17 cellular contexts compared by ENCODE assay signal in the genomic region with DNA sequence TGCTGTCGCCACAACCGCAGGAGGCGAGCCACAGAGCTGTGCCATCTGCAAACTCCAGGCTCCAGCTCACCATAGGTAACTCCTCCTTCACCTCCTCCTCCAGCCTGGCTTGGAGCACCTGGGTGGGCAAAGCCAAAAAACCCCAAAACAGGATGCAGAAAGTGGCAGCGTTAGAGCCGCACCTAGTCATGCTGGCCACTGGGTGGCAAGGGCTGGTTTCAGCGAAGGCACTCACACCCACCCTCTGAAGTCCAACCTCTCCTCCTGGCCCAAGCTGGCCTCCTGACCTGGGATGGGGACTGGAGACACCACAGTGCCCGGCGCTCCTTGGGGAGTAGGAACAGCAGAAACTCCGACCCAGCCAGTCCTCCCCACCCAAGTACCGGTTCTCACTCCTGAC. TPM values are rescaled to one million over a fixed set of nuclear protein-coding genes. Genes with fewer than 3 reads are reported as not detected.
DNase-seq lines count a peak whose midpoint lies in the region; ATAC-seq and TF ChIP-seq lines count a peak whose summit lies in the region.
"Had no signal": no experiment of that assay in that cellular context is flagged by ENCODE, and none has a peak within 500 bp of the region (broad histone marks: within the 10 kb centered on the region; RNA-seq: fewer than 3 reads in every experiment).

No MANE protein-coding gene starts in this region.

- H3K79me1 ChIP-seq in H9 (ENCODE audit: insufficient read depth, low read depth, low read length, poor library complexity, severe bottlenecking) (no peaks in the 10 kb centered on the region), mesendoderm (ENCODE audit: low read length) (no peaks in the 10 kb centered on the region)

- WGBS in H9 (ENCODE audit: extremely low coverage, insufficient read length, low lambda C conversion rate) = no CpG with 5 or more reads among the region's 10 CpGs
- WGBS in mesendoderm (ENCODE audit: extremely low coverage, insufficient coverage, low lambda C conversion rate) = no CpG with 5 or more reads among the region's 10 CpGs

- no peak overlapping the region for H2AK5ac ChIP-seq in H9 (ENCODE audit: insufficient read length, low read length)
- no peak overlapping the region for H2AK5ac ChIP-seq in mesendoderm (ENCODE audit: low read length)

- H3K4me1 ChIP-seq in BE2C = no peaks in the 10 kb centered on the region
- peaks cover 3% of the 10 kb centered on the region; the same call in 1 of the 2 replicates for H3K4me1 ChIP-seq in H9 (ENCODE audit: insufficient read depth, low read length)
- no peaks in the 10 kb centered on the region for H3K4me1 ChIP-seq in mesendoderm (ENCODE audit: control insufficient read depth, low read depth, low read length)

- no peaks in the 10 kb centered on the region for H3K27me3 Mint-ChIP-seq in H9 (ENCODE audit: low read depth)

- H4K20me1 ChIP-seq in H9 (ENCODE audit: control insufficient read depth, insufficient read depth, insufficient read length) = no peaks in the 10 kb centered on the region
- H4K20me1 ChIP-seq: BLaER1 treated with 17β-estradiol and CSF1 and Interleukin-3, amounts not matched to agents 10 nM and 100 nM had no signal

- H3K27me3 ChIP-seq in BE2C (no peaks in the 10 kb centered on the region), H9 (ENCODE audit: insufficient read depth, low read length) (no peaks in the 10 kb centered on the region), WERI-Rb-1 (ENCODE audit: insufficient read depth, low read depth, severe bottlenecking) (no peaks in the 10 kb centered on the region), mesendoderm (ENCODE audit: insufficient read depth, low read length, poor library complexity) (no peaks in the 10 kb centered on the region)
- H3K27me3 ChIP-seq: BLaER1 treated with 17β-estradiol and CSF1 and Interleukin-3, amounts not matched to agents 10 nM and 100 nM had no signal

- no peak overlapping the region for H4K5ac ChIP-seq in H9 (ENCODE audit: insufficient read length, low read depth, low read length)
- no peak overlapping the region for H4K5ac ChIP-seq in mesendoderm (ENCODE audit: low read length)

- TF ChIP-seq POLR2A in erythroblast (IDR thresholded peaks at IDR 0.05; ENCODE audit: low read length) = no peak

- DNase-seq in BE2C (peak; percentile 19), H9 (peak; percentile 51), WERI-Rb-1 (no peak), mesendoderm (peak; percentile 5), kidney glomerular epithelial cell (lab: John Stamatoyannopoulos, UW) (no peak), erythroblast (lab: John Stamatoyannopoulos, UW) (no peak), SW 1271 (lab: John Stamatoyannopoulos, UW) (no peak)
- DNase-seq: DMS79 treated with DMSO at 0.1 percent for 48 hours, NCI-H1417, NCI-H187 treated with DMSO at 0.1 percent for 48 hours, NCI-H345, NCI-H526 had no signal

- H3K4me3 ChIP-seq in BE2C (ENCODE audit: low read depth, low read length) (peak overlapping the region; percentile 83), WERI-Rb-1 (ENCODE audit: low read depth, low read length) (no peak overlapping the region), mesendoderm (ENCODE audit: low read length) (no peak overlapping the region)
- H3K4me3 ChIP-seq: BLaER1 treated with 17β-estradiol and CSF1 and Interleukin-3, amounts not matched to agents 10 nM and 100 nM; SK-N-MC had no signal

- H4K91ac ChIP-seq in H9 (ENCODE audit: insufficient read length, low read depth, low read length) = no peak overlapping the region

- peaks cover 16% of the 10 kb centered on the region for H3K36me3 ChIP-seq in BE2C
- H3K36me3 ChIP-seq in WERI-Rb-1 = no peaks in the 10 kb centered on the region
- no peaks in the 10 kb centered on the region for H3K36me3 ChIP-seq in mesendoderm (ENCODE audit: control insufficient read depth, insufficient read depth, low read length)
- H3K36me3 ChIP-seq: BLaER1 treated with 17β-estradiol and CSF1 and Interleukin-3, amounts not matched to agents 10 nM and 100 nM had no signal

- H4K8ac ChIP-seq in H9 (replicated peaks; ENCODE audit: insufficient read length, low read depth, low read length) = no peak overlapping the region
- no peak overlapping the region for H4K8ac ChIP-seq in mesendoderm (ENCODE audit: low read depth, low read length)

- H3K4me3 Mint-ChIP-seq in H9 = peak overlapping the region in 1 of 2 experiments; percentile 73; a peak in 2 of 5 replicates

- no peaks in the 10 kb centered on the region; a peak in 3 of 7 replicates for H3K36me3 Mint-ChIP-seq in H9 (ENCODE audit: insufficient read depth in 1 of 3, low read depth in 3 of 3)

- H3K14ac ChIP-seq in H9 (ENCODE audit: insufficient read depth, low read length) = no peak overlapping the region

- H2BK5ac ChIP-seq in H9 (ENCODE audit: insufficient read length, low read length) (no peak overlapping the region), mesendoderm (ENCODE audit: low read length) (no peak overlapping the region)

- H2BK15ac ChIP-seq in H9 (ENCODE audit: low read depth, low read length) (no peak overlapping the region), mesendoderm (replicated peaks; ENCODE audit: low read depth) (no peak overlapping the region)

- no peak overlapping the region for H2BK12ac ChIP-seq in H9 (ENCODE audit: insufficient read length, low read depth, low read length)

- no peak overlapping the region for H3K27ac ChIP-seq in H9 (ENCODE audit: insufficient read length, low read depth, low read length)
- H3K27ac ChIP-seq in WERI-Rb-1 = no peak overlapping the region
- H3K27ac ChIP-seq in mesendoderm (ENCODE audit: low read depth, low read length) = no peak overlapping the region
- H3K27ac ChIP-seq: BLaER1 treated with 17β-estradiol and CSF1 and Interleukin-3, amounts not matched to agents 10 nM and 100 nM; HL-60; SK-N-MC had no signal

- H3K4ac ChIP-seq in H9 (ENCODE audit: low read depth, low read length) (no peak overlapping the region), mesendoderm (ENCODE audit: low read depth, low read length) (no peak overlapping the region)

- no peak for ATAC-seq in HG02623 (IDR thresholded peaks at IDR 0.05; ENCODE audit: unreplicated experiment)
- ATAC-seq: Right ventricle myocardium inferior had no signal

- H3K56ac ChIP-seq in H9 (ENCODE audit: insufficient read length, low read depth, low read length) (no peak overlapping the region), mesendoderm (ENCODE audit: low read length) (no peak overlapping the region)

- H3K4me1 Mint-ChIP-seq in H9 = peaks cover 22 to 40% of the 10 kb centered on the region in 2 experiments

- H3K9ac ChIP-seq in H9 (ENCODE audit: extremely low read depth, insufficient read length, low read length) (no peak overlapping the region), mesendoderm (ENCODE audit: low read length) (no peak overlapping the region)
- H3K9ac ChIP-seq: BLaER1 treated with 17β-estradiol and CSF1 and Interleukin-3, amounts not matched to agents 10 nM and 100 nM had no signal

- peaks cover 15 to 55% of the 10 kb centered on the region in 2 experiments for H3K9me3 Mint-ChIP-seq in H9

- H3K23ac ChIP-seq in H9 (ENCODE audit: insufficient read length, low read depth, low read length) (no peak overlapping the region), mesendoderm (ENCODE audit: low read length) (no peak overlapping the region)

- no peak overlapping the region for H3T11ph ChIP-seq in H9 (ENCODE audit: low read length)

- no peaks in the 10 kb centered on the region for H3K23me2 ChIP-seq in H9 (ENCODE audit: insufficient read length, low read depth, low read length, poor library complexity, severe bottlenecking)

- H2AFZ ChIP-seq in H9 (ENCODE audit: low read length) = no peak overlapping the region

- TF ChIP-seq CTCF in BE2C (IDR thresholded peaks at IDR 0.05; ENCODE audit: low read depth, low read length) = peak; percentile 32; the same call in 1 of the 2 replicates
- peak; percentile 43; the same call in 2 of the 3 replicates for TF ChIP-seq CTCF in H9 (conservative IDR thresholded peaks at IDR 0.05)
- peak; percentile 24; the same call in 1 of the 2 replicates for TF ChIP-seq CTCF in WERI-Rb-1 (IDR thresholded peaks at IDR 0.05; ENCODE audit: low read depth, low read length)

- H2BK120ac ChIP-seq in H9 (ENCODE audit: low read depth, low read length, poor library complexity, severe bottlenecking) (no peak overlapping the region), mesendoderm (ENCODE audit: low read depth, low read length) (no peak overlapping the region)

- no peak overlapping the region for H3K27ac Mint-ChIP-seq in H9

- no peaks in the 10 kb centered on the region for H3K9me3 ChIP-seq in BE2C
- H3K9me3 ChIP-seq in H9 (ENCODE audit: control insufficient read depth, low read depth, low read length) = no peaks in the 10 kb centered on the region
- H3K9me3 ChIP-seq in WERI-Rb-1 (ENCODE audit: severe bottlenecking) = no peaks in the 10 kb centered on the region

- H3K79me2 ChIP-seq in H9 (ENCODE audit: insufficient read depth, low read length) (no peaks in the 10 kb centered on the region), mesendoderm (ENCODE audit: control insufficient read depth, insufficient read depth, low read length) (no peaks in the 10 kb centered on the region)

- H3K18ac ChIP-seq in H9 (ENCODE audit: insufficient read length, low read depth, low read length) (no peak overlapping the region), mesendoderm (ENCODE audit: low read length) (no peak overlapping the region)

- H3K4me2 ChIP-seq in H9 (ENCODE audit: insufficient read depth, insufficient read length, low read length) = no peak overlapping the region
- H3K4me2 ChIP-seq in mesendoderm (ENCODE audit: low read length) = no peak overlapping the region
- H3K4me2 ChIP-seq: BLaER1 treated with 17β-estradiol and CSF1 and Interleukin-3, amounts not matched to agents 10 nM and 100 nM had no signal

- H2BK20ac ChIP-seq in H9 (ENCODE audit: low read depth, low read length, poor library complexity, severe bottlenecking) = no peak overlapping the region

RNA-seq across cellular contexts. Expression of a gene that starts 28.7 kb away (rescaled TPM):
- 12.0 TPM for polyA plus RNA-seq in BE2C (2012; ENCODE audit: insufficient read depth, insufficient read length, low read depth)
- total RNA-seq in H9 (2021) = 20.1 and 20.6 TPM in 2 replicates
- 5.0 TPM for polyA plus RNA-seq in mesendoderm (2013, experiment 1 of 2)
- 4.6 TPM for polyA plus RNA-seq in mesendoderm (2013, experiment 2 of 2)

Comparison
In these comparisons a context has a peak if more than half of its experiments do, and no peak if none do; other contexts are left out.
1. DNase-seq: peak in BE2C (single experiment), H9 (single experiment) and mesendoderm (single experiment); none in WERI-Rb-1 (single experiment), kidney glomerular epithelial cell (single experiment), erythroblast (0 of 2) and SW 1271 (0 of 2).
2. Peak in every context shown above with its lines, with median percentiles within 50 percentile points of each other: CTCF ChIP-seq.